Comparison of ENCODE assay signal across 25 cellular contexts in genomic region chr14:103702095-103702494, GRCh38. TPM values are rescaled to one million over a fixed set of nuclear protein-coding genes. Genes with fewer than 3 reads are reported as not detected.
DNase-seq lines count a peak whose midpoint lies in the region; ATAC-seq and TF ChIP-seq lines count a peak whose summit lies in the region.
"Had no signal": no experiment of that assay in that cellular context is flagged by ENCODE, and none has a peak within 500 bp of the region (broad histone marks: within the 10 kb centered on the region; RNA-seq: fewer than 3 reads in every experiment).

No MANE protein-coding gene starts in this region.

- H3K27ac Mint-ChIP-seq in HFFc6 (peak overlapping the region; percentile 53; the same call in 1 of the 2 replicates), neural crest cell (ENCODE audit: unreplicated experiment) (peak overlapping the region; percentile 75)
- peak overlapping the region; percentile 67 for H3K27ac Mint-ChIP-seq in activated naive CD8-positive, alpha-beta T cell treated with anti-CD3 and anti-CD28 coated beads, Interleukin-2, amount 50 U/mL, for 24 hours
- H3K27ac Mint-ChIP-seq: activated T-helper 2 cell treated with anti-CD3 and anti-CD28 coated beads, Interferon-gamma antibody, Interleukin-2, Interleukin-4, amounts not matched to agents 10 μg/mL and 5 μg/mL and 100 μg/mL, durations not matched to agents 14 hours and 24 hours and 36 hours; T-helper 1 cell treated with Interleukin-12 subunit alpha and Interleukin-12 subunit beta and Interleukin-4 antibody, amounts not matched to agents 30 μg/mL and 1 μg/mL, for 36 hours had no signal

- ATAC-seq in activated naive CD8-positive, alpha-beta T cell treated with anti-CD3 and anti-CD28 coated beads, Interleukin-2, amount 50 U/mL, for 24 hours: no peak
- ATAC-seq in GM21825 (IDR thresholded peaks at IDR 0.05; ENCODE audit: unreplicated experiment) (no peak), GM19351 (IDR thresholded peaks at IDR 0.05; ENCODE audit: unreplicated experiment) (no peak)
- ATAC-seq: stimulated activated naive CD8-positive, alpha-beta T cell treated with anti-CD3 and anti-CD28 coated beads, Interleukin-15, Interleukin-2, amounts not matched to agents 100 U/mL and 50 U/mL, for 24 hours had no signal

- peak overlapping the region in 9 of 11 experiments; percentile 20 to 90 (median 79); a peak in 17 of 22 replicates for H3K27ac ChIP-seq in BLaER1 treated with 17β-estradiol and CSF1 and Interleukin-3, amounts not matched to agents 10 nM and 100 nM
- H3K27ac ChIP-seq: VCaP had no signal

- H3K4me3 ChIP-seq in BLaER1 treated with 17β-estradiol and CSF1 and Interleukin-3, amounts not matched to agents 10 nM and 100 nM: no peak overlapping the region
- H3K4me3 ChIP-seq: smooth muscle cell had no signal

- no peaks in the 10 kb centered on the region for H3K9me3 ChIP-seq in BLaER1 treated with 17β-estradiol and CSF1 and Interleukin-3, amounts not matched to agents 10 nM and 100 nM (replicated peaks in 1 of 11)

- DNase-seq in HFFc6: no peak
- DNase-seq in activated naive CD8-positive, alpha-beta T cell treated with anti-CD3 and anti-CD28 coated beads, Interleukin-2, amount 50 U/mL, for 24 hours: no peak
- no peak for DNase-seq in neural crest cell (ENCODE audit: low read depth, low spot score)
- DNase-seq in NAMALWA (ENCODE audit: low spot score): no peak
- DNase-seq: activated CD4-positive, alpha-beta T cell treated with anti-CD3 and anti-CD28 coated beads, Interleukin-2, amount 50 U/mL, for 1 hour; activated CD8-positive, alpha-beta memory T cell treated with anti-CD3 and anti-CD28 coated beads, Interleukin-2, amount 50 U/mL, for 4 hours; DMS53; effector memory CD4-positive, alpha-beta T cell; foreskin fibroblast; GDM1; GOT3; KG1; mesendoderm; NCI-H146; NCI-H524; NK-92 treated with Interleukin-12 subunit alpha and Interleukin-12 subunit beta, amount 100 ng/mL, for 24 hours; stimulated activated CD4-positive, alpha-beta T cell treated with anti-CD3 and anti-CD28 coated beads, Interleukin-2, amount 100 ng/mL, for 48 hours; stimulated activated naive CD8-positive, alpha-beta T cell treated with anti-CD3 and anti-CD28 coated beads, Interleukin-15, Interleukin-2, amounts not matched to agents 100 U/mL and 50 U/mL, for 24 hours had no signal

- no peak for TF ChIP-seq CTCF in HFFc6 (IDR thresholded peaks at IDR 0.05)
- no peak for TF ChIP-seq CTCF in neural crest cell (conservative IDR thresholded peaks at IDR 0.05)

- peaks cover 40 to 87% (median 64%) of the 10 kb centered on the region in 10 experiments for H3K4me1 ChIP-seq in BLaER1 treated with 17β-estradiol and CSF1 and Interleukin-3, amounts not matched to agents 10 nM and 100 nM

- H3K4me3 Mint-ChIP-seq in HFFc6: peak overlapping the region; percentile 17; the same call in 1 of the 2 replicates
- no peak overlapping the region for H3K4me3 Mint-ChIP-seq in activated naive CD8-positive, alpha-beta T cell treated with anti-CD3 and anti-CD28 coated beads, Interleukin-2, amount 50 U/mL, for 24 hours
- no peak overlapping the region for H3K4me3 Mint-ChIP-seq in neural crest cell
- H3K4me3 Mint-ChIP-seq: T-helper 1 cell treated with Interleukin-12 subunit alpha and Interleukin-12 subunit beta and Interleukin-4 antibody, amounts not matched to agents 30 μg/mL and 1 μg/mL, for 36 hours had no signal

- H3K36me3 ChIP-seq in BLaER1 treated with 17β-estradiol and CSF1 and Interleukin-3, amounts not matched to agents 10 nM and 100 nM: peaks cover 90 to 96% (median 95%) of the 10 kb centered on the region in 11 experiments

- peaks cover 13% of the 10 kb centered on the region; the same call in 1 of the 2 replicates for H3K9me3 Mint-ChIP-seq in HFFc6
- no peaks in the 10 kb centered on the region for H3K9me3 Mint-ChIP-seq in activated naive CD8-positive, alpha-beta T cell treated with anti-CD3 and anti-CD28 coated beads, Interleukin-2, amount 50 U/mL, for 24 hours
- no peaks in the 10 kb centered on the region for H3K9me3 Mint-ChIP-seq in neural crest cell
- H3K9me3 Mint-ChIP-seq: activated T-helper 2 cell treated with anti-CD3 and anti-CD28 coated beads, Interferon-gamma antibody, Interleukin-2, Interleukin-4, amounts not matched to agents 10 μg/mL and 5 μg/mL and 100 μg/mL, durations not matched to agents 14 hours and 24 hours and 36 hours; T-helper 1 cell treated with Interleukin-12 subunit alpha and Interleukin-12 subunit beta and Interleukin-4 antibody, amounts not matched to agents 30 μg/mL and 1 μg/mL, for 36 hours had no signal

- H3K9ac ChIP-seq in BLaER1 treated with 17β-estradiol and CSF1 and Interleukin-3, amounts not matched to agents 10 nM and 100 nM: peak overlapping the region in 9 of 11 experiments; percentile 16 to 74 (median 64); a peak in 16 of 22 replicates

- H3K4me1 Mint-ChIP-seq in HFFc6 (ENCODE audit: low read depth) (no peaks in the 10 kb centered on the region; the same call in 1 of the 2 replicates), neural crest cell (peaks cover 30% of the 10 kb centered on the region)
- peaks cover 1% of the 10 kb centered on the region for H3K4me1 Mint-ChIP-seq in activated naive CD8-positive, alpha-beta T cell treated with anti-CD3 and anti-CD28 coated beads, Interleukin-2, amount 50 U/mL, for 24 hours

- H3K4me2 ChIP-seq in BLaER1 treated with 17β-estradiol and CSF1 and Interleukin-3, amounts not matched to agents 10 nM and 100 nM: peak overlapping the region in 9 of 11 experiments; percentile 11 to 86 (median 71); a peak in 18 of 22 replicates
- H3K4me2 ChIP-seq: smooth muscle cell had no signal

- peaks cover 57 to 99% (median 84%) of the 10 kb centered on the region in 11 experiments for H4K20me1 ChIP-seq in BLaER1 treated with 17β-estradiol and CSF1 and Interleukin-3, amounts not matched to agents 10 nM and 100 nM

- no peaks in the 10 kb centered on the region for H3K27me3 ChIP-seq in BLaER1 treated with 17β-estradiol and CSF1 and Interleukin-3, amounts not matched to agents 10 nM and 100 nM

- H3K36me3 Mint-ChIP-seq in HFFc6 (ENCODE audit: low read depth) (peaks cover 24% of the 10 kb centered on the region), neural crest cell (ENCODE audit: low read depth) (peaks cover 9% of the 10 kb centered on the region)
- peaks cover 17% of the 10 kb centered on the region for H3K36me3 Mint-ChIP-seq in activated naive CD8-positive, alpha-beta T cell treated with anti-CD3 and anti-CD28 coated beads, Interleukin-2, amount 50 U/mL, for 24 hours (ENCODE audit: low read depth)

- H3K27me3 Mint-ChIP-seq in HFFc6 (ENCODE audit: insufficient read depth) (peaks cover 29% of the 10 kb centered on the region), neural crest cell (ENCODE audit: low read depth) (peaks cover 8% of the 10 kb centered on the region)
- no peaks in the 10 kb centered on the region for H3K27me3 Mint-ChIP-seq in activated naive CD8-positive, alpha-beta T cell treated with anti-CD3 and anti-CD28 coated beads, Interleukin-2, amount 50 U/mL, for 24 hours

RNA-seq across cellular contexts. Expression of gene XRCC3, which starts 13.2 kb away (rescaled TPM):
- 10 to 100 TPM in 5 of 6 experiments, 1 to 10 TPM in 1; 7.3 to 15.7 (median 13.4) TPM for total RNA-seq in HFFc6 (2021; fragmentation: NEBNext Ultra II Directional; extraction: Animal tissue kit (Norgen Biotek cat#: 25700))
- total RNA-seq in neural crest cell: 50.8 and 53.6 TPM in 2 replicates

RNA-seq across cellular contexts. Expression of gene ZFYVE21, which starts 13.5 kb away (rescaled TPM):
- total RNA-seq in HFFc6 (2021; fragmentation: NEBNext Ultra II Directional; extraction: Animal tissue kit (Norgen Biotek cat#: 25700)): 10 to 100 TPM; 40.9 to 47.7 (median 42.1) TPM
- total RNA-seq in neural crest cell: 42.0 and 44.0 TPM in 2 replicates
